1 cellular context compared by ENCODE assay signal in genomic region chr5:143605403-143606005, GRCh38.
TF ChIP-seq lines count a peak whose summit lies in the region.

No MANE protein-coding gene starts in this region.

TF ChIP-seq in GM12878, 131 proteins besides CTCF, POLR2A, EP300 and RAD21 (continued from another document):
- TF ChIP-seq ZBTB11 (CRISPR knock-in tag; IDR thresholded peaks at IDR 0.05) (no peak), ZNF207 (IDR thresholded peaks at IDR 0.05; ENCODE audit: borderline replicate concordance) (no peak), USF1 (IDR thresholded peaks at IDR 0.05; ENCODE audit: borderline replicate concordance, extremely low read length, insufficient read depth, low read depth, low read length) (no peak), ASH2L (IDR thresholded peaks at IDR 0.05; ENCODE audit: borderline replicate concordance, low read depth) (no peak), CUX1 (IDR thresholded peaks at IDR 0.05; ENCODE audit: insufficient replicate concordance, low read depth, low read length) (no peak), RFX5 (IDR thresholded peaks at IDR 0.05; ENCODE audit: low read depth, low read length) (no peak), SIX5 (IDR thresholded peaks at IDR 0.05; ENCODE audit: low read depth, low read length, severe bottlenecking) (no peak), E2F8 (IDR thresholded peaks at IDR 0.05; ENCODE audit: low read depth, partially characterized antibody) (no peak), RELB (IDR thresholded peaks at IDR 0.05; ENCODE audit: low read depth) (0 out of 2 replicates have a peak, but pooled peaks have one; percentile 35), ATF3 (IDR thresholded peaks at IDR 0.05; ENCODE audit: borderline replicate concordance, extremely low read depth, low read depth, low read length) (no peak), NR2C1 (IDR thresholded peaks at IDR 0.05) (no peak), POLR2AphosphoS2 (IDR thresholded peaks at IDR 0.05; ENCODE audit: low read depth, low read length) (no peak), TCF3 (IDR thresholded peaks at IDR 0.05; ENCODE audit: borderline replicate concordance, insufficient read depth, low read depth, low read length) (peak; percentile 64; the same call in 1 of the 2 replicates), MTA2 (IDR thresholded peaks at IDR 0.05; ENCODE audit: low read depth) (no peak), DPF2 (IDR thresholded peaks at IDR 0.05) (no peak), ATF7 (IDR thresholded peaks at IDR 0.05; ENCODE audit: low read depth) (no peak), SREBF2 (IDR thresholded peaks at IDR 0.05; ENCODE audit: low read length) (no peak), USF2 (IDR thresholded peaks at IDR 0.05; ENCODE audit: borderline replicate concordance, low read depth, low read length) (no peak), BACH1 (IDR thresholded peaks at IDR 0.05; ENCODE audit: borderline replicate concordance) (no peak), MYB (IDR thresholded peaks at IDR 0.05; ENCODE audit: borderline replicate concordance, low read depth, low read length) (no peak), NBN (IDR thresholded peaks at IDR 0.05) (no peak), PML (IDR thresholded peaks at IDR 0.05; ENCODE audit: low read length) (no peak), NKRF (conservative IDR thresholded peaks at IDR 0.05) (no peak), MLLT1 (IDR thresholded peaks at IDR 0.05) (no peak), HDAC6 (IDR thresholded peaks at IDR 0.05; ENCODE audit: unreplicated experiment) (no peak), EED (IDR thresholded peaks at IDR 0.05; ENCODE audit: low read depth) (peak; percentile 91), SMAD1 (IDR thresholded peaks at IDR 0.05; ENCODE audit: low read depth, partially characterized antibody) (no peak), MEF2B (IDR thresholded peaks at IDR 0.05; ENCODE audit: partially characterized antibody, poor library complexity, severe bottlenecking) (peak; percentile 34), PAX5 (IDR thresholded peaks at IDR 0.05; ENCODE audit: borderline replicate concordance, low read depth, low read length) (peak; percentile 43; the same call in 1 of the 2 replicates), NFXL1 (IDR thresholded peaks at IDR 0.05; ENCODE audit: borderline replicate concordance) (no peak), RUNX3 (IDR thresholded peaks at IDR 0.05; ENCODE audit: low read length) (peak; percentile 98), NFIC (IDR thresholded peaks at IDR 0.05; ENCODE audit: low read depth, low read length) (peak; percentile 89), IKZF2 (IDR thresholded peaks at IDR 0.05) (peak; percentile 62 to 72; a peak in 3 of 4 replicates), SPI1 (IDR thresholded peaks at IDR 0.05; ENCODE audit: borderline replicate concordance, insufficient read depth, low read depth, low read length) (peak; percentile 33; the same call in 1 of the 2 replicates), POU2F2 (IDR thresholded peaks at IDR 0.05; ENCODE audit: borderline replicate concordance, low read depth, low read length) (no peak), IKZF1 (conservative IDR thresholded peaks at IDR 0.05) (peak; percentile 63), CREM (IDR thresholded peaks at IDR 0.05; ENCODE audit: low read depth) (peak; percentile 70), RBBP5 (conservative IDR thresholded peaks at IDR 0.05) (no peak), POLR2AphosphoS5 (IDR thresholded peaks at IDR 0.05; ENCODE audit: low read length) (no peak), WRNIP1 (IDR thresholded peaks at IDR 0.05; ENCODE audit: borderline replicate concordance, low read depth, low read length) (no peak), SREBF1 (IDR thresholded peaks at IDR 0.05; ENCODE audit: low read length) (no peak), BHLHE40 (IDR thresholded peaks at IDR 0.05; ENCODE audit: borderline replicate concordance in 1 of 2, low read depth in 2 of 2, low read length in 1 of 2) (no peak), CBX5 (IDR thresholded peaks at IDR 0.05; ENCODE audit: low read depth) (no peak)
